ENCODE assay signal across 8 cellular contexts in the genomic region with DNA sequence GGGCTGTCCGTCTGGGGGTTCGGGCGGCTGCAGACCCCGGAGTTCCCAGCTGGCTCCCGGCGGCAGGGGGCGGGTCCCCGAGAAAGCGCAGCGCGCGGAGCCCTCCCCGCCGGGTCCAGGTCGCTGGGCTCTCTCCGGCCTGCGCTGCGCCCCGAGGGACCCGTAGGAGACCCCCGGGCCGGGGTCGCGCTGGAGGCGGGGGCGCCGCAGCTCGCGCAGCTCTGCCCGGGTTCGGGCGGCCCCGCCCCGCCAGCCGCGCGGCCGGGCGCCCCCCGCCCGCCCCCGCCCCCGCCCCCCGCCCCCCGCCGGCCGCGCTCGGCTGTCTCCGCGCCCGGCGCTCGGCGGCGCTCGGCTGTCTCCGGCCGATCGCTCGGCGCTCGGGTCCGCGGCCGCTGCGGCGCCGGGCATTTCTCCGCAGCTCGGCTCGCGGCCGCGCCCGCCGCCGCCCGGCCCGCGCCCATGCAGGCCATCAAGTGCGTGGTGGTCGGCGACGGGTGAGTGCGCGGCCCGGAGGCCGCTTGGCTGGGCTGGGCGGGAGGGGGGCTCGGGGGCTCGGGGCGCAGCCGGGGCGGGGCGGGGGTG. TPM values are rescaled to one million over a fixed set of nuclear protein-coding genes. Genes with fewer than 3 reads are reported as not detected.
DNase-seq lines count a peak whose midpoint lies in the region; ATAC-seq and TF ChIP-seq lines count a peak whose summit lies in the region.

RAC3 (plus strand) TSS at position 376 of the 582 bp plus-strand sequence; CDS start at position 460, 84 bp downstream.

- peaks cover 28% of the 10 kb centered on the region for H3K4me1 Mint-ChIP-seq in activated CD8-positive, alpha-beta memory T cell treated with anti-CD3 and anti-CD28 coated beads, Interleukin-2, amount 10 ng/mL, durations not matched to agents 7 days and 5 days

- H3K27ac ChIP-seq in body of pancreas (peak within 1 kb of the TSS in 1 of 4 donors; percentile 31), left lung (peak within 1 kb of the TSS in 1 of 2 donors; percentile 31), thoracic aorta (no peak within 1 kb of the TSS)

- no peaks in the 10 kb centered on the region for H3K9me3 Mint-ChIP-seq in activated CD8-positive, alpha-beta memory T cell treated with anti-CD3 and anti-CD28 coated beads, Interleukin-2, amount 10 ng/mL, durations not matched to agents 7 days and 5 days (ENCODE audit: low read depth)

- H3K4me1 ChIP-seq in body of pancreas (peaks cover 30% of the 10 kb centered on the region), left lung (peaks cover 9 to 38% of the 10 kb centered on the region in 2 donors), thoracic aorta (ENCODE audit: control insufficient read depth in 1 of 2, low read depth in 2 of 2) (peaks cover 8 to 23% of the 10 kb centered on the region in 2 donors)

- intact Hi-C loops in body of pancreas (cut with DNase I) (no loop called here), left lung (cut with DNase I) (loop anchor here in 1 of 2 donors (2.0 kb wide), 1 partner anchor 123 kb away; no protein-coding TSS in a partner anchor)

- ATAC-seq in activated CD8-positive, alpha-beta memory T cell treated with anti-CD3 and anti-CD28 coated beads, Interleukin-2, amount 10 ng/mL, durations not matched to agents 7 days and 5 days: peak; percentile 34
- peak; percentile 46 for ATAC-seq in body of pancreas
- ATAC-seq in left lung: peak; percentile 7
- no peak for ATAC-seq in thoracic aorta (ENCODE audit: insufficient number of reproducible peaks, low FRiP score, low read depth)
- no peak for ATAC-seq in GM18858 (IDR thresholded peaks at IDR 0.05; ENCODE audit: unreplicated experiment)

- H3K36me3 ChIP-seq in body of pancreas (replicated peaks in 1 of 2; ENCODE audit: insufficient read depth in 1 of 2, low read depth in 2 of 2): no peaks in the 10 kb centered on the region
- peaks cover 0 to 13% of the 10 kb centered on the region in 2 donors for H3K36me3 ChIP-seq in left lung
- no peaks in the 10 kb centered on the region for H3K36me3 ChIP-seq in thoracic aorta

- peaks cover 10% of the 10 kb centered on the region for H3K36me3 Mint-ChIP-seq in activated CD8-positive, alpha-beta memory T cell treated with anti-CD3 and anti-CD28 coated beads, Interleukin-2, amount 10 ng/mL, durations not matched to agents 7 days and 5 days

- CTCF ChIA-PET in activated CD8-positive, alpha-beta memory T cell treated with anti-CD3 and anti-CD28 coated beads, Interleukin-2, amount 10 ng/mL, durations not matched to agents 7 days and 5 days (lab: Charles Lee): interaction anchor here (0.9 to 4.5 kb wide), 9 partner anchors 10 to 169 kb away, joined by 3 to 56 read pairs (median 8); partner anchors contain the start of genes GPS1, NOTUM and RFNG

- no peaks in the 10 kb centered on the region for H3K27me3 ChIP-seq in body of pancreas
- peaks cover 0 to 12% of the 10 kb centered on the region in 2 donors for H3K27me3 ChIP-seq in left lung
- H3K27me3 ChIP-seq in thoracic aorta (replicated peaks; ENCODE audit: insufficient read depth): no peaks in the 10 kb centered on the region

- peak within 1 kb of the TSS; percentile 59 for H3K27ac Mint-ChIP-seq in activated CD8-positive, alpha-beta memory T cell treated with anti-CD3 and anti-CD28 coated beads, Interleukin-2, amount 10 ng/mL, durations not matched to agents 7 days and 5 days

- peak within 1 kb of the TSS in 1 of 2 donors; percentile 18 for H3K4me3 ChIP-seq in body of pancreas
- H3K4me3 ChIP-seq in left lung: peak within 1 kb of the TSS; percentile 30 to 55
- H3K4me3 ChIP-seq in thoracic aorta: peak within 1 kb of the TSS; percentile 74

- no peaks in the 10 kb centered on the region for H3K9me3 ChIP-seq in body of pancreas
- no peaks in the 10 kb centered on the region for H3K9me3 ChIP-seq in left lung
- no peaks in the 10 kb centered on the region for H3K9me3 ChIP-seq in thoracic aorta

- TF ChIP-seq POLR2A in body of pancreas (IDR thresholded peaks at IDR 0.05): no peak

- H3K4me3 Mint-ChIP-seq in activated CD8-positive, alpha-beta memory T cell treated with anti-CD3 and anti-CD28 coated beads, Interleukin-2, amount 10 ng/mL, durations not matched to agents 7 days and 5 days: peak within 1 kb of the TSS; percentile 70

- no peak for TF ChIP-seq CTCF in body of pancreas (IDR thresholded peaks at IDR 0.05)
- no peak for TF ChIP-seq CTCF in left lung (IDR thresholded peaks at IDR 0.05)
- TF ChIP-seq CTCF in thoracic aorta (IDR thresholded peaks at IDR 0.05): no peak

- 1% methylated on average over 25 of the region's 96 CpGs; no CpG with 5 or more reads in 1 of the 2 donors for WGBS in body of pancreas, 2 donors

- H3K27me3 Mint-ChIP-seq in activated CD8-positive, alpha-beta memory T cell treated with anti-CD3 and anti-CD28 coated beads, Interleukin-2, amount 10 ng/mL, durations not matched to agents 7 days and 5 days: no peaks in the 10 kb centered on the region

- DNase-seq in activated CD8-positive, alpha-beta memory T cell treated with anti-CD3 and anti-CD28 coated beads, Interleukin-2, amount 10 ng/mL, durations not matched to agents 7 days and 5 days: no peak
- DNase-seq in activated CD8-positive, alpha-beta memory T cell treated with anti-CD3 and anti-CD28 coated beads, Interleukin-2, amount 50 U/mL, for 48 hours: no peak
- DNase-seq in NCI-H2227 (lab: John Stamatoyannopoulos, UW; ENCODE audit: unreplicated experiment): peak; percentile 82
- DNase-seq in body of pancreas: no peak
- no peak for DNase-seq in left lung
- DNase-seq in thoracic aorta (ENCODE audit: low spot score): no peak
- no peak for DNase-seq in A172 (ENCODE audit: low spot score)

RNA-seq across cellular contexts. Expression of gene RAC3, which starts in this region (rescaled TPM):
- 1 to 10 TPM; 6.4 to 6.8 TPM for total RNA-seq in activated CD8-positive, alpha-beta memory T cell treated with anti-CD3 and anti-CD28 coated beads, Interleukin-2, amount 10 ng/mL, durations not matched to agents 7 days and 5 days
- total RNA-seq in body of pancreas (1 to 10 TPM in 1 of 2 donors, not detected in 1; 3.1 TPM), left lung (10 to 100 TPM in 1 of 2 donors, 1 to 10 TPM in 1; 4.2 to 11.5 TPM), thoracic aorta (1 to 10 TPM in 1 of 2 donors, not detected in 1; 1.8 TPM)
- 7.0 TPM in 1 of 2 replicates, not detected in the other for total RNA-seq in A172 (2014; rRNA removed; shearing (Covaris generic))

Comparison
In these comparisons a context has a peak if more than half of its experiments do, and no peak if none do; other contexts are left out.
1. ATAC-seq: peak in activated CD8-positive, alpha-beta memory T cell treated with anti-CD3 and anti-CD28 coated beads, Interleukin-2, amount 10 ng/mL, durations not matched to agents 7 days and 5 days (single experiment), body of pancreas (single experiment) and left lung (single experiment); none in thoracic aorta (single experiment) and GM18858 (single experiment).